In genomic region chr19:53132231-53132991, GRCh38 we compare ENCODE assay signal across 8 cellular contexts. TPM values are rescaled to one million over a fixed set of nuclear protein-coding genes. Genes with fewer than 3 reads are reported as not detected.
DNase-seq lines count a peak whose midpoint lies in the region; ATAC-seq and TF ChIP-seq lines count a peak whose summit lies in the region.

Gene ZNF415, minus strand, starts transcription at chr19:53132910. Its CDS starts 10,234 bp downstream, at chr19:53122676.

- H3K9me3 ChIP-seq in neural cell (ENCODE audit: low read length) (no peaks in the 10 kb centered on the region), stomach smooth muscle (ENCODE audit: control insufficient read depth in 2 of 2, low read length in 2 of 2) (no peaks in the 10 kb centered on the region)

- peaks cover 4% of the 10 kb centered on the region for H3K27me3 Mint-ChIP-seq in activated naive CD4-positive, alpha-beta T cell treated with anti-CD3 and anti-CD28 coated beads, Interleukin-2, amount 50 U/mL, for 24 hours
- H3K27me3 Mint-ChIP-seq in Calu3 (ENCODE audit: unreplicated experiment): no peaks in the 10 kb centered on the region

- H3K4me2 ChIP-seq in neural cell (ENCODE audit: low read length): peak within 1 kb of the TSS; percentile 85

- no peak within 1 kb of the TSS for H3K27ac ChIP-seq in neural cell (ENCODE audit: low read length)
- peak within 1 kb of the TSS; percentile 55 for H3K27ac ChIP-seq in stomach smooth muscle (ENCODE audit: low read length)

- peaks cover 38% of the 10 kb centered on the region for H3K36me3 Mint-ChIP-seq in activated naive CD4-positive, alpha-beta T cell treated with anti-CD3 and anti-CD28 coated beads, Interleukin-2, amount 50 U/mL, for 24 hours
- H3K36me3 Mint-ChIP-seq in Calu3 (ENCODE audit: insufficient read depth, unreplicated experiment): no peaks in the 10 kb centered on the region

- no peaks in the 10 kb centered on the region for H4K20me1 ChIP-seq in neural cell (ENCODE audit: insufficient read depth)

- H3K27me3 ChIP-seq in neural cell (ENCODE audit: insufficient read depth, low read depth, low read length) (no peaks in the 10 kb centered on the region), stomach smooth muscle (ENCODE audit: control insufficient read depth in 1 of 2, insufficient read depth in 2 of 2, low read length in 2 of 2) (no peaks in the 10 kb centered on the region)

- peak within 1 kb of the TSS; percentile 75 for H3K9ac ChIP-seq in neural cell (ENCODE audit: low read length)
- H3K9ac ChIP-seq in stomach smooth muscle (ENCODE audit: low read length in 2 of 2): peak within 1 kb of the TSS; percentile 76 to 82

- peak within 1 kb of the TSS; percentile 65 for H2AFZ ChIP-seq in neural cell (ENCODE audit: low read depth, low read length)

- H3K4me1 ChIP-seq in stomach smooth muscle (ENCODE audit: control insufficient read depth, insufficient read depth, low read length): peaks cover 12% of the 10 kb centered on the region

- no peak for TF ChIP-seq RAD21 in neural cell (conservative IDR thresholded peaks at IDR 0.05)

- intact Hi-C loops in Calu3 (cut with micrococcal nuclease; ENCODE audit: unreplicated experiment): no loop called here

- no peaks in the 10 kb centered on the region for H3K79me2 ChIP-seq in neural cell (replicated peaks; ENCODE audit: insufficient read depth, low read length)

- no peak for TF ChIP-seq CTCF in neural cell (IDR thresholded peaks at IDR 0.05; ENCODE audit: poor library complexity, severe bottlenecking)
- TF ChIP-seq CTCF in Calu3 (IDR thresholded peaks at IDR 0.05; ENCODE audit: unreplicated experiment): no peak

- H3K4me3 Mint-ChIP-seq in activated naive CD4-positive, alpha-beta T cell treated with anti-CD3 and anti-CD28 coated beads, Interleukin-2, amount 50 U/mL, for 24 hours: peak within 1 kb of the TSS; percentile 43
- no peak within 1 kb of the TSS for H3K4me3 Mint-ChIP-seq in Calu3 (ENCODE audit: low read depth, unreplicated experiment)

- CTCF ChIA-PET in Calu3 (lab: Charles Lee): no interaction called here

- no peaks in the 10 kb centered on the region for H3K9me2 ChIP-seq in neural cell (ENCODE audit: insufficient read depth, low read length)

- BruUV-seq in Calu3 (replicated peaks; lab: Mats Ljungman, UMichigan): no TSS peak

- peak within 1 kb of the TSS; percentile 79 for H3K4me3 ChIP-seq in neural cell (ENCODE audit: low read length)
- H3K4me3 ChIP-seq in stomach smooth muscle (ENCODE audit: low read length in 2 of 2): peak within 1 kb of the TSS; percentile 75 to 84

- no peak within 1 kb of the TSS for H3K27ac Mint-ChIP-seq in activated naive CD4-positive, alpha-beta T cell treated with anti-CD3 and anti-CD28 coated beads, Interleukin-2, amount 50 U/mL, for 24 hours
- H3K27ac Mint-ChIP-seq in Calu3 (ENCODE audit: unreplicated experiment): no peak within 1 kb of the TSS

- no peaks in the 10 kb centered on the region for H3F3A ChIP-seq in neural cell (ENCODE audit: insufficient read depth, low read length, poor library complexity, severe bottlenecking)

- DNase-seq in EH (ENCODE audit: low read depth) (peak; percentile 68), NCI-H748 treated with DMSO at 0.1 percent for 48 hours (lab: John Stamatoyannopoulos, UW) (peak; percentile 92), glomerular visceral epithelial cell (ENCODE audit: extremely low spot score) (peak; percentile 1), Calu3 (no peak)

- TF ChIP-seq EP300 in neural cell (conservative IDR thresholded peaks at IDR 0.05; ENCODE audit: poor library complexity, severe bottlenecking): no peak

- no peak for ATAC-seq in GM21619 (IDR thresholded peaks at IDR 0.05; ENCODE audit: unreplicated experiment)

- peaks cover 25% of the 10 kb centered on the region for H3K9me3 Mint-ChIP-seq in activated naive CD4-positive, alpha-beta T cell treated with anti-CD3 and anti-CD28 coated beads, Interleukin-2, amount 50 U/mL, for 24 hours
- H3K9me3 Mint-ChIP-seq in Calu3 (ENCODE audit: low read depth, unreplicated experiment): peaks cover 21% of the 10 kb centered on the region

- H3K4me1 Mint-ChIP-seq in activated naive CD4-positive, alpha-beta T cell treated with anti-CD3 and anti-CD28 coated beads, Interleukin-2, amount 50 U/mL, for 24 hours: peaks cover 9% of the 10 kb centered on the region
- H3K4me1 Mint-ChIP-seq in Calu3 (ENCODE audit: low read depth, unreplicated experiment): no peaks in the 10 kb centered on the region

- H3K36me3 ChIP-seq in neural cell (ENCODE audit: insufficient read depth, low read length) (no peaks in the 10 kb centered on the region), stomach smooth muscle (ENCODE audit: control insufficient read depth in 2 of 2, insufficient read depth in 2 of 2, low read length in 2 of 2) (peaks cover 0 to 3% of the 10 kb centered on the region in 2 donors)

TF ChIP-seq in neural cell, 6 proteins besides CTCF, POLR2A, EP300 and RAD21:
- TF ChIP-seq MXI1 (conservative IDR thresholded peaks at IDR 0.05; ENCODE audit: poor library complexity, severe bottlenecking) (peak; percentile 41), REST (IDR thresholded peaks at IDR 0.05; ENCODE audit: borderline replicate concordance) (peak; percentile 25), EZH2 (IDR thresholded peaks at IDR 0.05; ENCODE audit: borderline replicate concordance, insufficient read depth, low read length, poor library complexity, severe bottlenecking) (no peak), TAF1 (IDR thresholded peaks at IDR 0.05; ENCODE audit: low read depth) (peak; percentile 40), POLR2AphosphoS5 (IDR thresholded peaks at IDR 0.05) (peak; percentile 80), SMC3 (conservative IDR thresholded peaks at IDR 0.05; ENCODE audit: poor library complexity) (no peak)

RNA-seq across cellular contexts. Expression of gene ZNF415, which starts in this region (rescaled TPM):
- polyA plus RNA-seq in neural cell: 25.9 and 27.2 TPM in 2 replicates
- 35.1 and 37.4 TPM in 2 replicates for polyA minus RNA-seq in neural cell
- not detected in 2 replicates for total RNA-seq in Calu3 (2022)
